ENCODE assay signal across 25 cellular contexts in genomic region chr18:61286867-61287266, GRCh38. TPM values are rescaled to one million over a fixed set of nuclear protein-coding genes. Genes with fewer than 3 reads are reported as not detected.
DNase-seq lines count a peak whose midpoint lies in the region; ATAC-seq, FAIRE-seq and TF ChIP-seq lines count a peak whose summit lies in the region.
"Had no signal": no experiment of that assay in that cellular context is flagged by ENCODE, and none has a peak within 500 bp of the region (broad histone marks: within the 10 kb centered on the region; RNA-seq: fewer than 3 reads in every experiment).

No MANE protein-coding gene starts in this region.

- TF ChIP-seq CTCF in D721Med (IDR thresholded peaks at IDR 0.05; ENCODE audit: insufficient read depth, missing control alignments) (no peak), RWPE1 (conservative IDR thresholded peaks at IDR 0.05; ENCODE audit: low read depth) (no peak), bronchial epithelial cell (IDR thresholded peaks at IDR 0.05; ENCODE audit: insufficient read depth, low read length, severe bottlenecking) (no peak), foreskin keratinocyte (conservative IDR thresholded peaks at IDR 0.05) (no peak)

- peak; percentile 87 for ATAC-seq in foreskin keratinocyte
- no peak for ATAC-seq in left lobe of liver
- ATAC-seq: A549 had no signal

- peak; percentile 76 for FAIRE-seq in D721Med (lab: Jason Lieb, UNC)
- no peak for FAIRE-seq in bronchial epithelial cell (lab: Jason Lieb, UNC)
- FAIRE-seq: A549, G401.6, GM12892, GM19239, H1 had no signal

- DNase-seq in D721Med (ENCODE audit: insufficient read length, low spot score) (no peak), RWPE1 (ENCODE audit: low spot score) (peak; percentile 0), bronchial epithelial cell (ENCODE audit: low read depth) (peak; percentile 69), foreskin keratinocyte (peak; percentile 63 to 83), NCI-H2227 treated with DMSO at 0.1 percent for 48 hours (lab: John Stamatoyannopoulos, UW) (no peak), NAMALWA (ENCODE audit: low spot score) (no peak), left lobe of liver (ENCODE audit: low spot score) (no peak)
- DNase-seq: 8988T; ACHN; AML-193; BE2C; CD4-positive, alpha-beta T cell; CD8-positive, alpha-beta memory T cell; DMS53; DND-41; GM23248; H7; HCEC 1CT had no signal

- POLR2A ChIA-PET in RWPE1 (lab: Yijun Ruan, JAX; ENCODE audit: low non-redundant PET), result no interaction called here

- no peak overlapping the region for H3K4me3 ChIP-seq in bronchial epithelial cell (ENCODE audit: low read depth, low read length)
- H3K4me3 ChIP-seq: A549; BLaER1 treated with 17β-estradiol and CSF1 and Interleukin-3, amounts not matched to agents 10 nM and 100 nM; GM23248 had no signal

- H3K27ac ChIP-seq in RWPE1, result no peak overlapping the region
- H3K27ac ChIP-seq in foreskin keratinocyte, result no peak overlapping the region
- H3K27ac ChIP-seq: A549; BLaER1 treated with 17β-estradiol and CSF1 and Interleukin-3, amounts not matched to agents 10 nM and 100 nM; GM23248 had no signal

- H3K27me3 ChIP-seq in bronchial epithelial cell (ENCODE audit: control insufficient read depth, insufficient read depth, low read length), result no peaks in the 10 kb centered on the region
- H3K27me3 ChIP-seq in foreskin keratinocyte, result no peaks in the 10 kb centered on the region
- H3K27me3 ChIP-seq: BE2C; BLaER1 treated with 17β-estradiol and CSF1 and Interleukin-3, amounts not matched to agents 10 nM and 100 nM had no signal

- no peaks in the 10 kb centered on the region for H3K36me3 ChIP-seq in bronchial epithelial cell (ENCODE audit: control insufficient read depth, insufficient read depth, low read length)
- H3K36me3 ChIP-seq: BE2C; BLaER1 treated with 17β-estradiol and CSF1 and Interleukin-3, amounts not matched to agents 10 nM and 100 nM had no signal

- no peaks in the 10 kb centered on the region for H3K4me1 ChIP-seq in foreskin keratinocyte
- H3K4me1 ChIP-seq: A549, BE2C had no signal

- CTCF ChIA-PET in RWPE1 (lab: Yijun Ruan, JAX), result no interaction called here

RNA-seq across cellular contexts. Expression of gene CDH20, which starts 46.4 kb away (rescaled TPM):
- total RNA-seq in bronchial epithelial cell (not detected in 2 replicates), foreskin keratinocyte (not detected in 2 replicates), left lobe of liver (not detected)
- not detected in 2 replicates for polyA plus RNA-seq in foreskin keratinocyte
- total RNA-seq: GM23248 had no signal
- polyA plus RNA-seq: A549; CD14-positive monocyte; CD8-positive, alpha-beta memory T cell; GM23248 had no signal

Comparison
In these comparisons a context has a peak if more than half of its experiments do, and no peak if none do; other contexts are left out.
1. DNase-seq: peak in RWPE1 (single experiment), bronchial epithelial cell (single experiment) and foreskin keratinocyte (2 of 2); none in D721Med (single experiment), NCI-H2227 treated with DMSO at 0.1 percent for 48 hours (single experiment), NAMALWA (single experiment) and left lobe of liver (single experiment).